28 cellular contexts compared by ENCODE assay signal in genomic region chr7:171364-171904, GRCh38. TPM values are rescaled to one million over a fixed set of nuclear protein-coding genes. Genes with fewer than 3 reads are reported as not detected.
DNase-seq lines count a peak whose midpoint lies in the region; ATAC-seq and TF ChIP-seq lines count a peak whose summit lies in the region.
"Had no signal": no experiment of that assay in that cellular context is flagged by ENCODE, and none has a peak within 500 bp of the region (broad histone marks: within the 10 kb centered on the region; RNA-seq: fewer than 3 reads in every experiment).

No MANE protein-coding gene starts in this region.

- peak overlapping the region; percentile 27 for H3K27ac Mint-ChIP-seq in chondrocyte (ENCODE audit: unreplicated experiment)
- H3K27ac Mint-ChIP-seq: activated CD8-positive, alpha-beta T cell treated with anti-CD3 and anti-CD28 coated beads for 36 hours; stimulated activated naive CD8-positive, alpha-beta T cell treated with anti-CD3 and anti-CD28 coated beads, Interleukin-15, Interleukin-2, amounts not matched to agents 100 ng/mL and 50 ng/mL, for 24 hours; T-helper 1 cell treated with Interleukin-12 subunit alpha and Interleukin-12 subunit beta and Interleukin-4 antibody, amounts not matched to agents 30 μg/mL and 1 μg/mL, for 36 hours had no signal

- H3K27me3 ChIP-seq in left ventricle myocardium inferior (ENCODE audit: low read depth) (peaks cover 49% of the 10 kb centered on the region), heart right ventricle (peaks cover 0 to 4% (median 0%) of the 10 kb centered on the region in 7 donors), kidney epithelial cell (ENCODE audit: control insufficient read depth, insufficient read depth, low read length) (peaks cover 6% of the 10 kb centered on the region), osteoblast (ENCODE audit: insufficient read depth, low read length) (peaks cover 3% of the 10 kb centered on the region)
- H3K27me3 ChIP-seq: uterus had no signal

- H3K4me3 ChIP-seq in left ventricle myocardium inferior (no peak overlapping the region), heart right ventricle (no peak overlapping the region), kidney epithelial cell (ENCODE audit: low read depth, low read length) (no peak overlapping the region), osteoblast (ENCODE audit: insufficient read depth, low read length) (no peak overlapping the region)
- H3K4me3 ChIP-seq: GM12878, smooth muscle cell, thoracic aorta, uterus had no signal

- no peaks in the 10 kb centered on the region for H4K20me1 ChIP-seq in osteoblast (ENCODE audit: insufficient read depth, low read length)

- H3K4me3 Mint-ChIP-seq in chondrocyte (ENCODE audit: unreplicated experiment), result no peak overlapping the region
- H3K4me3 Mint-ChIP-seq: activated CD8-positive, alpha-beta T cell treated with anti-CD3 and anti-CD28 coated beads for 36 hours; stimulated activated naive CD8-positive, alpha-beta T cell treated with anti-CD3 and anti-CD28 coated beads, Interleukin-15, Interleukin-2, amounts not matched to agents 100 ng/mL and 50 ng/mL, for 24 hours; T-helper 1 cell treated with Interleukin-12 subunit alpha and Interleukin-12 subunit beta and Interleukin-4 antibody, amounts not matched to agents 30 μg/mL and 1 μg/mL, for 36 hours had no signal

- H3K4me1 ChIP-seq in left ventricle myocardium inferior, result peaks cover 15% of the 10 kb centered on the region
- peaks cover 0 to 16% (median 10%) of the 10 kb centered on the region in 9 donors for H3K4me1 ChIP-seq in heart right ventricle
- no peaks in the 10 kb centered on the region for H3K4me1 ChIP-seq in osteoblast (ENCODE audit: insufficient read depth, low read length)
- H3K4me1 ChIP-seq: parathyroid adenoma, uterus had no signal

- 83 to 84% methylated on average over 25 to 27 of the region's 27 CpGs for WGBS in heart right ventricle, 2 donors

- no peak for ATAC-seq in heart right ventricle
- no peak for ATAC-seq in GM21576 (IDR thresholded peaks at IDR 0.05; ENCODE audit: unreplicated experiment)
- no peak for ATAC-seq in left lobe of liver
- ATAC-seq: activated CD8-positive, alpha-beta T cell treated with anti-CD3 and anti-CD28 coated beads for 36 hours; GM12878 had no signal

- no peaks in the 10 kb centered on the region for H3K36me3 Mint-ChIP-seq in chondrocyte (ENCODE audit: low read depth)

- DNase-seq in left ventricle myocardium inferior (peak; percentile 9), heart right ventricle (no peak), chondrocyte (ENCODE audit: low spot score) (peak; percentile 81), kidney epithelial cell (ENCODE audit: low read depth) (no peak), osteoblast (ENCODE audit: insufficient read length, low spot score, missing footprints) (peak; percentile 63), left lobe of liver (ENCODE audit: low spot score) (no peak)
- no peak for DNase-seq in activated CD4-positive, alpha-beta T cell treated with anti-CD3 and anti-CD28 coated beads for 4 hours
- DNase-seq: 8988T; activated CD8-positive, alpha-beta T cell treated with anti-CD3 and anti-CD28 coated beads for 36 hours; activated naive CD4-positive, alpha-beta T cell treated with anti-CD3 and anti-CD28 coated beads, Interleukin-2, amount 50 U/mL, for 16 hours; amniotic stem cell; C1 segment of cervical spinal cord; COR-L47; effector CD4-positive, alpha-beta T cell; NCI-H1092; NCI-H187; NCI-H2171; NCI-H510A; SK-N-SH; uterus had no signal

- TF ChIP-seq CTCF in left ventricle myocardium inferior (IDR thresholded peaks at IDR 0.05; ENCODE audit: borderline replicate concordance) (no peak), heart right ventricle (IDR thresholded peaks at IDR 0.05) (no peak), chondrocyte (IDR thresholded peaks at IDR 0.05) (no peak), kidney epithelial cell (IDR thresholded peaks at IDR 0.05; ENCODE audit: insufficient read depth, low read length, poor library complexity, severe bottlenecking) (peak; percentile 10), osteoblast (IDR thresholded peaks at IDR 0.05; ENCODE audit: extremely low read depth, low read depth, low read length) (no peak)

- no peaks in the 10 kb centered on the region for H3K9me3 Mint-ChIP-seq in chondrocyte (ENCODE audit: low read depth)
- H3K9me3 Mint-ChIP-seq: activated CD8-positive, alpha-beta T cell treated with anti-CD3 and anti-CD28 coated beads for 36 hours; stimulated activated naive CD8-positive, alpha-beta T cell treated with anti-CD3 and anti-CD28 coated beads, Interleukin-15, Interleukin-2, amounts not matched to agents 100 ng/mL and 50 ng/mL, for 24 hours; T-helper 1 cell treated with Interleukin-12 subunit alpha and Interleukin-12 subunit beta and Interleukin-4 antibody, amounts not matched to agents 30 μg/mL and 1 μg/mL, for 36 hours had no signal

- H3K9me3 ChIP-seq in left ventricle myocardium inferior (replicated peaks), result no peaks in the 10 kb centered on the region
- H3K9me3 ChIP-seq in heart right ventricle, result no peaks in the 10 kb centered on the region
- no peaks in the 10 kb centered on the region for H3K9me3 ChIP-seq in osteoblast (ENCODE audit: low read depth, low read length)
- H3K9me3 ChIP-seq: SK-N-SH, thoracic aorta, uterus had no signal

- H3K4me1 Mint-ChIP-seq in chondrocyte (ENCODE audit: low read depth), result peaks cover under 1% of the 10 kb centered on the region

- H3K27ac ChIP-seq in left ventricle myocardium inferior (replicated peaks) (no peak overlapping the region), heart right ventricle (no peak overlapping the region), osteoblast (ENCODE audit: low read depth, low read length) (no peak overlapping the region)
- H3K27ac ChIP-seq: parathyroid adenoma, thoracic aorta, uterus had no signal

- no peak overlapping the region for H2AFZ ChIP-seq in osteoblast (ENCODE audit: low read length)
- H2AFZ ChIP-seq: parathyroid adenoma had no signal

- H3K36me3 ChIP-seq in left ventricle myocardium inferior, result no peaks in the 10 kb centered on the region
- H3K36me3 ChIP-seq in heart right ventricle, result no peaks in the 10 kb centered on the region
- no peaks in the 10 kb centered on the region for H3K36me3 ChIP-seq in kidney epithelial cell (ENCODE audit: control insufficient read depth, insufficient read depth, low read length)
- H3K36me3 ChIP-seq in osteoblast (ENCODE audit: insufficient read depth, low read length), result no peaks in the 10 kb centered on the region
- H3K36me3 ChIP-seq: thoracic aorta, uterus had no signal

- intact Hi-C loops in left ventricle myocardium inferior (cut with micrococcal nuclease) (no loop called here), heart right ventricle (cut with DNase I) (no loop called here)

- no peak overlapping the region for H3K4me2 ChIP-seq in osteoblast (ENCODE audit: insufficient read depth, low read length)
- H3K4me2 ChIP-seq: SK-N-SH, smooth muscle cell had no signal

- no peaks in the 10 kb centered on the region for H3K79me2 ChIP-seq in osteoblast (ENCODE audit: insufficient read depth, low read length)
- H3K79me2 ChIP-seq: parathyroid adenoma had no signal

- peaks cover 4% of the 10 kb centered on the region for H3K27me3 Mint-ChIP-seq in chondrocyte (ENCODE audit: low read depth)

RNA-seq across cellular contexts. Expression of gene FAM20C, which starts 20.9 kb away (rescaled TPM):
- 22.2 TPM for total RNA-seq in left ventricle myocardium inferior
- total RNA-seq in heart right ventricle, result 10 to 100 TPM; 12.4 to 59.8 (median 19.2) TPM
- 10 to 100 TPM; 12.7 to 24.0 TPM for polyA plus RNA-seq in heart right ventricle
- 34.4 to 58.1 TPM (median 35.0 TPM) in 3 replicates for total RNA-seq in chondrocyte
- 39.1 and 43.3 TPM in 2 replicates for total RNA-seq in kidney epithelial cell
- total RNA-seq in osteoblast, result 38.6 and 46.0 TPM in 2 replicates
- total RNA-seq in left lobe of liver, result 72.2 TPM
- total RNA-seq: HT-29 had no signal
- polyA plus RNA-seq: GM12878 had no signal

Comparison
In these comparisons a context has a peak if more than half of its experiments do, and no peak if none do; other contexts are left out.
1. DNase-seq: peak in left ventricle myocardium inferior (single experiment), chondrocyte (single experiment) and osteoblast (single experiment); none in heart right ventricle (0 of 2), kidney epithelial cell (single experiment), left lobe of liver (single experiment) and activated CD4-positive, alpha-beta T cell treated with anti-CD3 and anti-CD28 coated beads for 4 hours (0 of 2).